ENCODE assay signal across 9 cellular contexts in the genomic region with DNA sequence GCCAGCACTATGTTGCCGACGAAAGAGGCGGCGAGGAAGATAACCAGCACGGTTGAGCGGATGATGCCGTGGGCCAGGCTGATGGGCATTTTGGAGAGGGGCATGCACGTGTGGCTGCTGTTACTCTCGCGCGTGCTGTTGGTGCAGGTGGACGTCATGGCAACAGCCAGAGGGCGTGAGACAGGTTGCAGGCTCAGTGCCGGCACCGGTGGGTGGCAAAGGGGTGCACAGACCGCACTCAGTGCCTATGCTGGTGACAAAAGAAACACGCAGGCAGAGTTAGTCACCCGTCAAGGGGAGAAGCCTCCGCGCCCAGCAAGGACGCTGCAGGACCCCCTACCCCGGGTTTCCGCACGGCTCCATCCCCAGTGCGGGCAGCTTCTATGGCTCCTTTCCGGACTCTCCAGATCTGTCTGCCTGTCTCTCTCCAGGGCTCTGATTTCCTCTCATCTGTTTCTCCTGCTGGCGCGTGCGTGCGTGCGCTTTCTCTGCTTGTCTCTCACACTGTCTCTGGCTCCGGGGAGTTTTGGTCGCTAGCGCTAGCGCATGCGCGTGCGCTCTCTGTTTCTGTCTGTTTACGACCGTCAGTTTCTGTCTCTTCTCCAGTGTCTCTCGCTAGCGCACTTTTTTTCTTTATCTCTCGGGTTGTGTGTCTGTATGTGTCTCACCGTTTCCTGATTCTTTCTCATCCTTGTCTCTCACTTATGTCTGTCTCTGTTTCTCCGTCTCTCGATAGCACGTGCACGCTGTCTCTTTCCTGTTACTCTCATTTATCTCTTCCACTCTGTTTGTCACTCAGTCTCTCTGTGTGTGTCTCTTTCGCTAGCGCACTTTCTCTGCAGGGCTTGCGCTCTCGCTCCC. TPM values are rescaled to one million over a fixed set of nuclear protein-coding genes. Genes with fewer than 3 reads are reported as not detected.
DNase-seq lines count a peak whose midpoint lies in the region; TF ChIP-seq lines count a peak whose summit lies in the region.
"Had no signal": no experiment of that assay in that cellular context is flagged by ENCODE, and none has a peak within 500 bp of the region (broad histone marks: within the 10 kb centered on the region; RNA-seq: fewer than 3 reads in every experiment).

No MANE protein-coding gene starts in this region.

- H3K4me3 ChIP-seq in GM12875 (ENCODE audit: low read depth, low read length) (peak overlapping the region; percentile 2), GM23248 (peak overlapping the region; percentile 72), esophagus (ENCODE audit: low read depth in 1 of 2, low read length in 2 of 2) (peak overlapping the region; percentile 31 to 42), Karpas-422 (ENCODE audit: low read length) (no peak overlapping the region)

- peaks cover 45% of the 10 kb centered on the region for H3K27me3 Mint-ChIP-seq in nephron progenitor cell (ENCODE audit: low read depth, poor library complexity)

- no peaks in the 10 kb centered on the region for H3K36me3 ChIP-seq in GM23248 (ENCODE audit: low read depth)
- H3K36me3 ChIP-seq in esophagus (ENCODE audit: control insufficient read depth in 2 of 2, insufficient read depth in 2 of 2, low read length in 1 of 2) = no peaks in the 10 kb centered on the region
- no peaks in the 10 kb centered on the region for H3K36me3 ChIP-seq in Karpas-422 (ENCODE audit: insufficient read depth, low read length)

- 1 to 2% methylated on average over 34 to 37 of the region's 52 CpGs for WGBS in GM23248 (ENCODE audit: low coverage in 1 of 2, low lambda C conversion rate in 2 of 2, missing lambda C conversion rate in 2 of 2), 2 experiments
- 3 to 25% methylated on average over 47 to 52 of the region's 52 CpGs for WGBS in esophagus, 2 donors

- H2AFZ ChIP-seq in GM23248 (peak overlapping the region; percentile 83), Karpas-422 (ENCODE audit: low read length) (no peak overlapping the region)

- H3K9me2 ChIP-seq in GM23248 (ENCODE audit: insufficient read depth) = no peaks in the 10 kb centered on the region
- no peaks in the 10 kb centered on the region for H3K9me2 ChIP-seq in Karpas-422 (replicated peaks; ENCODE audit: insufficient read depth, low read length)

- H3K4me2 ChIP-seq in GM23248 (ENCODE audit: unreplicated experiment) = peak overlapping the region; percentile 85
- H3K4me2 ChIP-seq in Karpas-422 (ENCODE audit: low read depth, low read length, poor library complexity, severe bottlenecking) = no peak overlapping the region

- TF ChIP-seq CTCF in GM12875 (IDR thresholded peaks at IDR 0.05; ENCODE audit: borderline replicate concordance, insufficient read depth, low read depth, low read length) (no peak), nephron progenitor cell (IDR thresholded peaks at IDR 0.05) (no peak)

- no peaks in the 10 kb centered on the region for H3K9me3 ChIP-seq in GM23248 (ENCODE audit: low read depth)
- peaks cover 0 to 3% of the 10 kb centered on the region in 2 donors for H3K9me3 ChIP-seq in esophagus (ENCODE audit: control insufficient read depth in 2 of 2, insufficient read depth in 1 of 2, low read depth in 1 of 2, low read length in 1 of 2)
- no peaks in the 10 kb centered on the region for H3K9me3 ChIP-seq in Karpas-422 (ENCODE audit: low read length)

- H3K79me2 ChIP-seq in GM23248 (ENCODE audit: insufficient read depth) (no peaks in the 10 kb centered on the region), Karpas-422 (ENCODE audit: low read length) (no peaks in the 10 kb centered on the region)

- peaks cover 7% of the 10 kb centered on the region for H3K4me1 Mint-ChIP-seq in nephron progenitor cell

- H3K4me1 ChIP-seq in GM23248 (ENCODE audit: insufficient read depth) = no peaks in the 10 kb centered on the region
- peaks cover 4% of the 10 kb centered on the region in 2 donors for H3K4me1 ChIP-seq in esophagus (ENCODE audit: control insufficient read depth in 2 of 2, insufficient read depth in 2 of 2, low read length in 1 of 2)
- no peaks in the 10 kb centered on the region for H3K4me1 ChIP-seq in Karpas-422 (ENCODE audit: low read length)

- peaks cover 48% of the 10 kb centered on the region for H3K9me3 Mint-ChIP-seq in nephron progenitor cell
- H3K9me3 Mint-ChIP-seq: stimulated activated naive CD8-positive, alpha-beta T cell treated with anti-CD3 and anti-CD28 coated beads, Interleukin-15, Interleukin-2, amounts not matched to agents 100 ng/mL and 50 ng/mL, for 24 hours had no signal

- no peaks in the 10 kb centered on the region for H3F3A ChIP-seq in GM23248 (ENCODE audit: insufficient read depth)

- no peak overlapping the region for H3K27ac ChIP-seq in GM23248
- H3K27ac ChIP-seq in esophagus (ENCODE audit: low read depth in 2 of 2, low read length in 1 of 2) = no peak overlapping the region
- H3K27ac ChIP-seq in Karpas-422 (ENCODE audit: low read length) = no peak overlapping the region

- DNase-seq in GM23248 (peak; percentile 55), MV-4-11 (lab: John Stamatoyannopoulos, UW) (peak; percentile 20), nephron progenitor cell (peak; percentile 51), OCI-M2 (lab: John Stamatoyannopoulos, UW; ENCODE audit: unreplicated experiment) (no peak), Karpas-422 (no peak)
- DNase-seq in activated CD4-positive, alpha-beta T cell treated with anti-CD3 and anti-CD28 coated beads, Interleukin-2, amount 50 U/mL, for 4 hours = peak; percentile 14 to 18

- H3K27me3 ChIP-seq in GM23248 (replicated peaks; ENCODE audit: insufficient read depth) (peaks cover 23% of the 10 kb centered on the region), esophagus (ENCODE audit: control insufficient read depth in 1 of 2, insufficient read depth in 2 of 2, low read length in 2 of 2) (peaks cover 0 to 9% of the 10 kb centered on the region in 2 donors), Karpas-422 (ENCODE audit: low read length) (no peaks in the 10 kb centered on the region)

- H3K4me3 Mint-ChIP-seq in nephron progenitor cell = no peak overlapping the region
- H3K4me3 Mint-ChIP-seq: stimulated activated naive CD8-positive, alpha-beta T cell treated with anti-CD3 and anti-CD28 coated beads, Interleukin-15, Interleukin-2, amounts not matched to agents 100 ng/mL and 50 ng/mL, for 24 hours had no signal

- H3K9ac ChIP-seq in GM23248 = no peak overlapping the region
- H3K9ac ChIP-seq in Karpas-422 (ENCODE audit: low read length) = no peak overlapping the region

- in situ Hi-C loops in GM23248 (cut with MboI) = no loop called here

- H3K27ac Mint-ChIP-seq in nephron progenitor cell = no peak overlapping the region
- H3K27ac Mint-ChIP-seq: stimulated activated naive CD8-positive, alpha-beta T cell treated with anti-CD3 and anti-CD28 coated beads, Interleukin-15, Interleukin-2, amounts not matched to agents 100 ng/mL and 50 ng/mL, for 24 hours had no signal

- H4K20me1 ChIP-seq in GM23248 (ENCODE audit: insufficient read depth) = no peaks in the 10 kb centered on the region
- H4K20me1 ChIP-seq in Karpas-422 (ENCODE audit: insufficient read depth, low read depth, low read length) = no peaks in the 10 kb centered on the region

- no peaks in the 10 kb centered on the region for H3K36me3 Mint-ChIP-seq in nephron progenitor cell (ENCODE audit: low read depth)

RNA-seq across cellular contexts. Expression of a gene that starts 2.0 kb away (rescaled TPM):
- not detected in 2 replicates for total RNA-seq in GM23248 (2014; rRNA removed; shearing (Covaris generic))
- not detected in 2 replicates for polyA plus RNA-seq in GM23248 (2016; fragmentation: Nextera tagmentation; extraction: Ambion mirVana)
- polyA plus RNA-seq in esophagus = not detected
- not detected in 2 replicates for total RNA-seq in Karpas-422 (2014; rRNA removed; shearing (Covaris generic); ENCODE audit: low replicate concordance)

Comparison
In these comparisons a context has a peak if more than half of its experiments do, and no peak if none do; other contexts are left out.
1. DNase-seq: peak in GM23248 (single experiment), MV-4-11 (single experiment), activated CD4-positive, alpha-beta T cell treated with anti-CD3 and anti-CD28 coated beads, Interleukin-2, amount 50 U/mL, for 4 hours (2 of 2) and nephron progenitor cell (single experiment); none in OCI-M2 (single experiment) and Karpas-422 (single experiment).